ENCODE assay signal across 28 cellular contexts in the genomic region with DNA sequence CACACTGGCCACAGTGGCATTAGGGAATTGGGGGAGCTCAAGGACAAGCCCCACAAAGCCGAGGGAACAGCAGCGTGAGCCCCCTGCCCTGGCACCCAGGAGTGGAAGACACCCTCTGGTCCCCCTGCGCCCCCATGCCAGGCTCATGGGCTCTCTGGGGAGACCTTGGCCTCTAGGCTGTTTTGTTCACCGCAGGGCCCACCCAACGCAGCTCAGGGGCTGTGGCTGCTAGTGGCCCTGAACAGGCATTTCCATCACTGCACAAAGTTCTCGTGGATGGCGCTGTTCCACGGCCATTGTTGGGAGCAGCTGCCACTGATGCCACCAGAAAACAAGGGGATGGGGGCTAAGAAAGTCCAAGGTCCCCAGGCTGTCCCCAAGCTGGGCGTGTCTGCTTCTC.
"Had no signal": no experiment of that assay in that cellular context is flagged by ENCODE, and none has a peak within 500 bp of the region (broad histone marks: within the 10 kb centered on the region; RNA-seq: fewer than 3 reads in every experiment).

No MANE protein-coding gene starts in this region.

- H3K4me1 Mint-ChIP-seq: activated CD4-positive, alpha-beta T cell treated with anti-CD3 and anti-CD28 coated beads for 36 hours; activated CD4-positive, alpha-beta T cell treated with anti-CD3 and anti-CD28 coated beads, Interleukin-2, amount 10 ng/mL, durations not matched to agents 24 days and 14 days; activated CD8-positive, alpha-beta memory T cell treated with anti-CD3 and anti-CD28 coated beads, Interleukin-2, amount 10 ng/mL, durations not matched to agents 7 days and 5 days; activated naive CD4-positive, alpha-beta T cell treated with anti-CD3 and anti-CD28 coated beads, Interleukin-2, amount 10 ng/mL, durations not matched to agents 7 days and 5 days; activated naive CD8-positive, alpha-beta T cell treated with anti-CD3 and anti-CD28 coated beads, Interleukin-2, amount 10 ng/mL, durations not matched to agents 7 days and 5 days; central memory CD8-positive, alpha-beta T cell had no signal

- H3K4me3 ChIP-seq: ascending aorta, coronary artery, dorsolateral prefrontal cortex, esophagus muscularis mucosa, gastrocnemius medialis had no signal

- DNase-seq: activated CD4-positive, alpha-beta memory T cell treated with anti-CD3 and anti-CD28 coated beads for 36 hours; activated CD4-positive, alpha-beta T cell treated with anti-CD3 and anti-CD28 coated beads for 36 hours; activated CD4-positive, alpha-beta T cell treated with anti-CD3 and anti-CD28 coated beads, Interleukin-2, amount 10 ng/mL, durations not matched to agents 24 days and 14 days; activated CD4-positive, CD25-positive, alpha-beta regulatory T cell; activated CD4-positive, CD25-positive, alpha-beta regulatory T cell treated with anti-CD3 and anti-CD28 coated beads, Interleukin-2, amount 50 U/mL, for 72 hours; activated CD8-positive, alpha-beta memory T cell treated with anti-CD3 and anti-CD28 coated beads, Interleukin-2, amount 10 ng/mL, durations not matched to agents 7 days and 5 days; activated CD8-positive, alpha-beta memory T cell treated with anti-CD3 and anti-CD28 coated beads, Interleukin-2, amount 50 U/mL, for 4 hours; activated CD8-positive, alpha-beta T cell treated with anti-CD3 and anti-CD28 coated beads, Interleukin-2, amount 10 ng/mL, durations not matched to agents 7 days and 5 days; activated gamma-delta T cell; activated naive CD4-positive, alpha-beta T cell; activated naive CD4-positive, alpha-beta T cell treated with anti-CD3 and anti-CD28 coated beads, Interleukin-2, amount 10 ng/mL, durations not matched to agents 7 days and 5 days; activated naive CD8-positive, alpha-beta T cell treated with anti-CD3 and anti-CD28 coated beads, Interleukin-2, amount 10 ng/mL, durations not matched to agents 7 days and 5 days; activated T-cell treated with anti-CD3 and anti-CD28 coated beads, Interleukin-2, amount 50 U/mL, for 1 hour; activated T-cell treated with anti-CD3 and anti-CD28 coated beads, Interleukin-2, amount 50 U/mL, for 48 hours; brain microvascular endothelial cell; dorsolateral prefrontal cortex; effector memory CD4-positive, alpha-beta T cell; endodermal cell; erythroblast; foreskin keratinocyte; gastrocnemius medialis; T-helper 2 cell had no signal

- H3K4me1 ChIP-seq: ascending aorta, esophagus muscularis mucosa, foreskin keratinocyte, gastrocnemius medialis had no signal

- H3K4me3 Mint-ChIP-seq: activated CD4-positive, alpha-beta memory T cell treated with anti-CD3 and anti-CD28 coated beads for 36 hours; activated CD4-positive, alpha-beta T cell treated with anti-CD3 and anti-CD28 coated beads for 36 hours; activated CD4-positive, alpha-beta T cell treated with anti-CD3 and anti-CD28 coated beads, Interleukin-2, amount 10 ng/mL, durations not matched to agents 24 days and 14 days; activated CD8-positive, alpha-beta memory T cell treated with anti-CD3 and anti-CD28 coated beads, Interleukin-2, amount 10 ng/mL, durations not matched to agents 7 days and 5 days; activated CD8-positive, alpha-beta T cell treated with anti-CD3 and anti-CD28 coated beads, Interleukin-2, amount 10 ng/mL, durations not matched to agents 7 days and 5 days; activated naive CD4-positive, alpha-beta T cell treated with anti-CD3 and anti-CD28 coated beads, Interleukin-2, amount 10 ng/mL, durations not matched to agents 7 days and 5 days; activated naive CD8-positive, alpha-beta T cell treated with anti-CD3 and anti-CD28 coated beads, Interleukin-2, amount 10 ng/mL, durations not matched to agents 7 days and 5 days; central memory CD8-positive, alpha-beta T cell; dendritic cell treated with granulocyte-macrophage colony-stimulating factor and Interleukin-4, amounts not matched to agents 40 ng/mL and 50 ng/mL, for 4 days; endodermal cell had no signal

- ATAC-seq: activated CD4-positive, alpha-beta T cell treated with anti-CD3 and anti-CD28 coated beads for 36 hours; activated CD8-positive, alpha-beta memory T cell treated with anti-CD3 and anti-CD28 coated beads, Interleukin-2, amount 10 ng/mL, durations not matched to agents 7 days and 5 days; activated CD8-positive, alpha-beta T cell treated with anti-CD3 and anti-CD28 coated beads, Interleukin-2, amount 10 ng/mL, durations not matched to agents 7 days and 5 days; activated naive CD4-positive, alpha-beta T cell treated with anti-CD3 and anti-CD28 coated beads, Interleukin-2, amount 50 U/mL, for 72 hours; foreskin keratinocyte; gastrocnemius medialis had no signal

- H3K27me3 ChIP-seq: ascending aorta, brain microvascular endothelial cell, dorsolateral prefrontal cortex, foreskin keratinocyte, gastrocnemius medialis had no signal

- H3K27ac ChIP-seq: ascending aorta, brain microvascular endothelial cell, coronary artery, esophagus muscularis mucosa, foreskin keratinocyte, gastrocnemius medialis had no signal

- H3K27me3 Mint-ChIP-seq: activated CD4-positive, alpha-beta memory T cell treated with anti-CD3 and anti-CD28 coated beads for 36 hours; activated CD4-positive, alpha-beta T cell treated with anti-CD3 and anti-CD28 coated beads for 36 hours; activated CD4-positive, alpha-beta T cell treated with anti-CD3 and anti-CD28 coated beads, Interleukin-2, amount 10 ng/mL, durations not matched to agents 24 days and 14 days; activated CD8-positive, alpha-beta memory T cell treated with anti-CD3 and anti-CD28 coated beads, Interleukin-2, amount 10 ng/mL, durations not matched to agents 7 days and 5 days; activated naive CD4-positive, alpha-beta T cell treated with anti-CD3 and anti-CD28 coated beads, Interleukin-2, amount 10 ng/mL, durations not matched to agents 7 days and 5 days; activated naive CD8-positive, alpha-beta T cell treated with anti-CD3 and anti-CD28 coated beads, Interleukin-2, amount 10 ng/mL, durations not matched to agents 7 days and 5 days; dendritic cell treated with granulocyte-macrophage colony-stimulating factor and Interleukin-4, amounts not matched to agents 40 ng/mL and 50 ng/mL, for 4 days had no signal

- H3K36me3 ChIP-seq: ascending aorta, brain microvascular endothelial cell, esophagus muscularis mucosa, gastrocnemius medialis had no signal

- H3K27ac Mint-ChIP-seq: activated CD4-positive, alpha-beta memory T cell treated with anti-CD3 and anti-CD28 coated beads for 36 hours; activated CD4-positive, alpha-beta T cell treated with anti-CD3 and anti-CD28 coated beads for 36 hours; activated CD4-positive, alpha-beta T cell treated with anti-CD3 and anti-CD28 coated beads, Interleukin-2, amount 10 ng/mL, durations not matched to agents 24 days and 14 days; activated CD8-positive, alpha-beta memory T cell treated with anti-CD3 and anti-CD28 coated beads, Interleukin-2, amount 10 ng/mL, durations not matched to agents 7 days and 5 days; activated CD8-positive, alpha-beta T cell treated with anti-CD3 and anti-CD28 coated beads, Interleukin-2, amount 10 ng/mL, durations not matched to agents 7 days and 5 days; activated naive CD4-positive, alpha-beta T cell treated with anti-CD3 and anti-CD28 coated beads, Interleukin-2, amount 10 ng/mL, durations not matched to agents 7 days and 5 days; activated naive CD4-positive, alpha-beta T cell treated with anti-CD3 and anti-CD28 coated beads, Interleukin-2, amount 50 U/mL, for 72 hours; activated naive CD8-positive, alpha-beta T cell treated with anti-CD3 and anti-CD28 coated beads, Interleukin-2, amount 10 ng/mL, durations not matched to agents 7 days and 5 days; dendritic cell treated with granulocyte-macrophage colony-stimulating factor and Interleukin-4, amounts not matched to agents 40 ng/mL and 50 ng/mL, for 4 days; endodermal cell had no signal

- H3K36me3 Mint-ChIP-seq: activated CD4-positive, alpha-beta memory T cell treated with anti-CD3 and anti-CD28 coated beads for 36 hours; activated CD8-positive, alpha-beta memory T cell treated with anti-CD3 and anti-CD28 coated beads, Interleukin-2, amount 10 ng/mL, durations not matched to agents 7 days and 5 days; activated naive CD4-positive, alpha-beta T cell treated with anti-CD3 and anti-CD28 coated beads, Interleukin-2, amount 10 ng/mL, durations not matched to agents 7 days and 5 days; activated naive CD4-positive, alpha-beta T cell treated with anti-CD3 and anti-CD28 coated beads, Interleukin-2, amount 50 U/mL, for 72 hours; activated naive CD8-positive, alpha-beta T cell treated with anti-CD3 and anti-CD28 coated beads, Interleukin-2, amount 10 ng/mL, durations not matched to agents 7 days and 5 days had no signal

- H3K9me3 Mint-ChIP-seq: activated CD4-positive, alpha-beta memory T cell treated with anti-CD3 and anti-CD28 coated beads for 36 hours; activated CD4-positive, alpha-beta T cell treated with anti-CD3 and anti-CD28 coated beads, Interleukin-2, amount 10 ng/mL, durations not matched to agents 24 days and 14 days; activated naive CD4-positive, alpha-beta T cell treated with anti-CD3 and anti-CD28 coated beads, Interleukin-2, amount 10 ng/mL, durations not matched to agents 7 days and 5 days; activated naive CD4-positive, alpha-beta T cell treated with anti-CD3 and anti-CD28 coated beads, Interleukin-2, amount 50 U/mL, for 72 hours; activated naive CD8-positive, alpha-beta T cell treated with anti-CD3 and anti-CD28 coated beads, Interleukin-2, amount 10 ng/mL, durations not matched to agents 7 days and 5 days; central memory CD8-positive, alpha-beta T cell; dendritic cell treated with granulocyte-macrophage colony-stimulating factor and Interleukin-4, amounts not matched to agents 40 ng/mL and 50 ng/mL, for 4 days; endodermal cell had no signal

- H3K9me3 ChIP-seq: ascending aorta, esophagus muscularis mucosa, gastrocnemius medialis had no signal
